ENCODE assay signal across 26 cellular contexts in genomic region chr1:220828950-220829586, GRCh38. TPM values are rescaled to one million over a fixed set of nuclear protein-coding genes. Genes with fewer than 3 reads are reported as not detected.
DNase-seq lines count a peak whose midpoint lies in the region; ATAC-seq and TF ChIP-seq lines count a peak whose summit lies in the region.
"Had no signal": no experiment of that assay in that cellular context is flagged by ENCODE, and none has a peak within 500 bp of the region (broad histone marks: within the 10 kb centered on the region; RNA-seq: fewer than 3 reads in every experiment).

No MANE protein-coding gene starts in this region.

- H3K4me3 ChIP-seq in thyroid gland (replicated peaks in 1 of 3) = no peak overlapping the region
- H3K4me3 ChIP-seq: BLaER1 treated with 17β-estradiol and CSF1 and Interleukin-3, amounts not matched to agents 10 nM and 100 nM; SK-N-MC had no signal

- no peak for TF ChIP-seq POLR2A in thyroid gland (IDR thresholded peaks at IDR 0.05)

- peak; percentile 53 for ATAC-seq in Right ventricle myocardium superior (ENCODE audit: poor library complexity)
- peak; percentile 4 for ATAC-seq in left lobe of liver

- H3K27me3 Mint-ChIP-seq in chondrocyte (ENCODE audit: low read depth) = no peaks in the 10 kb centered on the region

- no peaks in the 10 kb centered on the region for H3K27me3 ChIP-seq in thyroid gland
- H3K27me3 ChIP-seq: BLaER1 treated with 17β-estradiol and CSF1 and Interleukin-3, amounts not matched to agents 10 nM and 100 nM had no signal

- 35 to 56% methylated on average over 4 of the region's 4 CpGs for WGBS in thyroid gland, 2 donors

- H3K4me1 Mint-ChIP-seq in chondrocyte (ENCODE audit: low read depth) = peaks cover 11% of the 10 kb centered on the region
- H3K4me1 Mint-ChIP-seq: CD4-positive, alpha-beta memory T cell had no signal

- H3K4me3 Mint-ChIP-seq in chondrocyte (ENCODE audit: unreplicated experiment) = no peak overlapping the region
- H3K4me3 Mint-ChIP-seq: CD4-positive, alpha-beta memory T cell had no signal

- H3K9me3 ChIP-seq in thyroid gland = no peaks in the 10 kb centered on the region
- H3K9me3 ChIP-seq: Caco-2 had no signal

- intact Hi-C loops in Right ventricle myocardium superior (cut with DNase I) = no loop called here
- intact Hi-C loops in cardiac septum (cut with DNase I) = no loop called here
- intact Hi-C loops in thyroid gland (cut with DNase I) = no loop called here

- peak overlapping the region; percentile 34 for H3K27ac Mint-ChIP-seq in chondrocyte (ENCODE audit: unreplicated experiment)
- H3K27ac Mint-ChIP-seq: CD4-positive, alpha-beta memory T cell had no signal

- peak overlapping the region in 2 of 3 donors; percentile 6 to 28 for H3K27ac ChIP-seq in thyroid gland
- H3K27ac ChIP-seq: BLaER1 treated with 17β-estradiol and CSF1 and Interleukin-3, amounts not matched to agents 10 nM and 100 nM; KMS-11; SK-N-MC had no signal

- TF ChIP-seq CTCF in chondrocyte (IDR thresholded peaks at IDR 0.05) (no peak), thyroid gland (IDR thresholded peaks at IDR 0.05) (no peak)

- H3K36me3 Mint-ChIP-seq in chondrocyte (ENCODE audit: low read depth) = no peaks in the 10 kb centered on the region
- H3K36me3 Mint-ChIP-seq: CD4-positive, alpha-beta memory T cell had no signal

- DNase-seq in Right ventricle myocardium superior (no peak), cardiac septum (ENCODE audit: low spot score) (no peak), chondrocyte (ENCODE audit: low spot score) (no peak), left lobe of liver (ENCODE audit: low spot score) (no peak), thyroid gland (peak; percentile 57 to 62), NK-92 (lab: John Stamatoyannopoulos, UW; ENCODE audit: unreplicated experiment) (no peak), iPS-NIHi11 (ENCODE audit: low spot score) (no peak)
- DNase-seq: 8988T; Caco-2; CD4-positive, alpha-beta memory T cell; DMS 273 treated with DMSO at 0.1 percent for 48 hours; DMS79 treated with DMSO at 0.1 percent for 48 hours; GOT3; HCEC 1CT; IMR-90; MV-4-11; NCI-H1105 treated with DMSO at 0.1 percent for 48 hours; NCI-H2029 treated with DMSO at 0.1 percent for 48 hours; NCI-H226; NCI-H510A treated with DMSO at 0.1 percent for 48 hours; NCI-H82 had no signal

- no peaks in the 10 kb centered on the region for H3K36me3 ChIP-seq in thyroid gland
- H3K36me3 ChIP-seq: BLaER1 treated with 17β-estradiol and CSF1 and Interleukin-3, amounts not matched to agents 10 nM and 100 nM had no signal

- H3K4me1 ChIP-seq in thyroid gland = peaks cover 20 to 27% of the 10 kb centered on the region in 2 donors
- H3K4me1 ChIP-seq: Caco-2 had no signal

- H3K9me3 Mint-ChIP-seq in chondrocyte (ENCODE audit: low read depth) = peaks cover 10% of the 10 kb centered on the region

RNA-seq across cellular contexts. Expression of gene MTARC1, which starts 42.4 kb away (rescaled TPM):
- total RNA-seq in Right ventricle myocardium superior (6.9 TPM), cardiac septum (12.8 TPM), chondrocyte (2.5 to 5.4 TPM (median 2.8 TPM) in 3 replicates), left lobe of liver (77.4 TPM), thyroid gland (10 to 100 TPM; 44.0 to 96.5 (median 59.7) TPM)
- total RNA-seq: CD4-positive, alpha-beta memory T cell; G401; OCI-LY7 had no signal

RNA-seq across cellular contexts. Expression of gene HLX, which starts 50.2 kb away (rescaled TPM):
- 5.6 TPM for total RNA-seq in Right ventricle myocardium superior
- 8.1 TPM for total RNA-seq in cardiac septum
- 0.33 to 0.82 TPM (median 0.62 TPM) in 3 replicates for total RNA-seq in chondrocyte
- 11.0 TPM for total RNA-seq in left lobe of liver
- 1 to 10 TPM; 3.1 to 5.1 (median 4.2) TPM for total RNA-seq in thyroid gland
- total RNA-seq: Caco-2, G401, OCI-LY7 had no signal

Comparison
In these comparisons a context has a peak if more than half of its experiments do, and no peak if none do; other contexts are left out.
1. DNase-seq: peak in thyroid gland (2 of 2); none in Right ventricle myocardium superior (single experiment), cardiac septum (single experiment), chondrocyte (single experiment), left lobe of liver (single experiment), NK-92 (single experiment) and iPS-NIHi11 (single experiment).